8 cellular contexts compared by ENCODE assay signal in the genomic region with DNA sequence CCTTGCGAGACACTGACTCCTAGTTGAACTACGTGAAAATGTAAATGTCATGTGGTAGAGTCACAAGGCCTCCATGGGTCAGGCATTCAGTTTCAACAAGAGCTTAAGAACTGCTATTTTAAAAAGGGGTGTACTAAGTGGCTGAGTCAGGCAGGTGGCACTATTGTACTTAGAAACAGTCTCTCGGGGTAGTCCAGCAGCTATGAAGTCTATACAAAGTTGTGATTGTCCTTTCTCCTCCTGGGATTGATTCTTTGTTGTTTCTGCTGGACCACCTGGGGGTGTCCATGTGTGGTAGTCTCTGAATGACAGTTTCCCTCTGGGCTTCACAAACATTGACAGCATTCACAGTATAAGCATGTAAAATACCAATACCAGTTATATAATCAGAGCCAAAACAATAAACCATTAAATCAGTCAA. TPM values are rescaled to one million over a fixed set of nuclear protein-coding genes. Genes with fewer than 3 reads are reported as not detected.
A peak's percentile ranks its signal among the peaks of the same experiment; 100 is the strongest.
DNase-seq lines count a peak whose midpoint lies in the region; ATAC-seq, FAIRE-seq and TF ChIP-seq lines count a peak whose summit lies in the region.

No MANE protein-coding gene starts in this region.

- ATAC-seq in GM18508 (IDR thresholded peaks at IDR 0.05; ENCODE audit: insufficient read depth, unreplicated experiment): peak; percentile 87
- ATAC-seq in HG02870 (IDR thresholded peaks at IDR 0.05; ENCODE audit: unreplicated experiment): peak; percentile 93
- peak; percentile 77 to 98 (median 91) for ATAC-seq in psoas muscle
- no peak for ATAC-seq in naive thymus-derived CD8-positive, alpha-beta T cell

- peak; percentile 63 for TF ChIP-seq CTCF in psoas muscle (IDR thresholded peaks at IDR 0.05)

- no peaks in the 10 kb centered on the region for H3K27me3 Mint-ChIP-seq in naive thymus-derived CD8-positive, alpha-beta T cell

- DNase-seq in AG20443 (ENCODE audit: low spot score): peak; percentile 61
- DNase-seq in NCI-H1105 treated with DMSO at 0.1 percent for 48 hours (lab: John Stamatoyannopoulos, UW): peak; percentile 63
- DNase-seq in foreskin melanocyte: peak; percentile 51
- DNase-seq in psoas muscle: no peak
- no peak for DNase-seq in naive thymus-derived CD8-positive, alpha-beta T cell

- no peak overlapping the region for H3K4me3 Mint-ChIP-seq in naive thymus-derived CD8-positive, alpha-beta T cell

- POLR2A ChIA-PET in naive thymus-derived CD8-positive, alpha-beta T cell (lab: Charles Lee): no interaction called here

- H3K4me1 Mint-ChIP-seq in naive thymus-derived CD8-positive, alpha-beta T cell: no peaks in the 10 kb centered on the region

- no peak overlapping the region for H3K4me3 ChIP-seq in psoas muscle

- no peaks in the 10 kb centered on the region for H3K36me3 ChIP-seq in psoas muscle (ENCODE audit: insufficient read depth in 1 of 2, low read depth in 1 of 2)

- peaks cover 0 to 18% (median 8%) of the 10 kb centered on the region in 9 donors for H3K9me3 Mint-ChIP-seq in naive thymus-derived CD8-positive, alpha-beta T cell

- no peaks in the 10 kb centered on the region for H3K27me3 ChIP-seq in psoas muscle (ENCODE audit: insufficient read depth in 3 of 3, low read length in 2 of 3)

- H3K27ac Mint-ChIP-seq in naive thymus-derived CD8-positive, alpha-beta T cell: no peak overlapping the region

- H3K36me3 Mint-ChIP-seq in naive thymus-derived CD8-positive, alpha-beta T cell: peaks cover 0 to 5% (median 2%) of the 10 kb centered on the region in 3 donors

- H3K9me3 ChIP-seq in psoas muscle: peaks cover 4% of the 10 kb centered on the region

- peak; percentile 60 for FAIRE-seq in TTC549 (lab: Jason Lieb, UNC)

- intact Hi-C loops in psoas muscle (cut with DNase I): loop anchor here (5.0 to 10.0 kb wide), 4 partner anchors 207 to 942 kb away; no protein-coding TSS in a partner anchor

- H3K27ac ChIP-seq in psoas muscle: no peak overlapping the region

- 24 to 43% (median 33%) methylated on average over 3 of the region's 3 CpGs for WGBS in psoas muscle, 3 donors

- no peaks in the 10 kb centered on the region for H3K4me1 ChIP-seq in psoas muscle

RNA-seq across cellular contexts. Expression of gene UGGT2, which starts 33.0 kb away (rescaled TPM):
- 1 to 10 TPM; 4.3 to 7.2 (median 5.9) TPM for total RNA-seq in psoas muscle
- polyA plus RNA-seq in psoas muscle: 1 to 10 TPM; 2.1 to 3.1 (median 2.7) TPM
- not detected for total RNA-seq in naive thymus-derived CD8-positive, alpha-beta T cell
- not detected for polyA plus RNA-seq in naive thymus-derived CD8-positive, alpha-beta T cell

Comparison
In these comparisons a context has a peak if more than half of its experiments do, and no peak if none do; other contexts are left out.
1. DNase-seq: peak in AG20443 (single experiment), NCI-H1105 treated with DMSO at 0.1 percent for 48 hours (single experiment) and foreskin melanocyte (single experiment); none in psoas muscle (0 of 2) and naive thymus-derived CD8-positive, alpha-beta T cell (0 of 10).
2. ATAC-seq: peak in GM18508 (single experiment), HG02870 (single experiment) and psoas muscle (4 of 4); none in naive thymus-derived CD8-positive, alpha-beta T cell (0 of 2).
3. RNA of gene UGGT2, which starts 33.0 kb away (total RNA-seq): 4.3 to 7.2 TPM in psoas muscle; not detected in naive thymus-derived CD8-positive, alpha-beta T cell; every median in the first group is over 4 times any median in the second.